Comparison of ENCODE assay signal across 13 cellular contexts in the genomic region with DNA sequence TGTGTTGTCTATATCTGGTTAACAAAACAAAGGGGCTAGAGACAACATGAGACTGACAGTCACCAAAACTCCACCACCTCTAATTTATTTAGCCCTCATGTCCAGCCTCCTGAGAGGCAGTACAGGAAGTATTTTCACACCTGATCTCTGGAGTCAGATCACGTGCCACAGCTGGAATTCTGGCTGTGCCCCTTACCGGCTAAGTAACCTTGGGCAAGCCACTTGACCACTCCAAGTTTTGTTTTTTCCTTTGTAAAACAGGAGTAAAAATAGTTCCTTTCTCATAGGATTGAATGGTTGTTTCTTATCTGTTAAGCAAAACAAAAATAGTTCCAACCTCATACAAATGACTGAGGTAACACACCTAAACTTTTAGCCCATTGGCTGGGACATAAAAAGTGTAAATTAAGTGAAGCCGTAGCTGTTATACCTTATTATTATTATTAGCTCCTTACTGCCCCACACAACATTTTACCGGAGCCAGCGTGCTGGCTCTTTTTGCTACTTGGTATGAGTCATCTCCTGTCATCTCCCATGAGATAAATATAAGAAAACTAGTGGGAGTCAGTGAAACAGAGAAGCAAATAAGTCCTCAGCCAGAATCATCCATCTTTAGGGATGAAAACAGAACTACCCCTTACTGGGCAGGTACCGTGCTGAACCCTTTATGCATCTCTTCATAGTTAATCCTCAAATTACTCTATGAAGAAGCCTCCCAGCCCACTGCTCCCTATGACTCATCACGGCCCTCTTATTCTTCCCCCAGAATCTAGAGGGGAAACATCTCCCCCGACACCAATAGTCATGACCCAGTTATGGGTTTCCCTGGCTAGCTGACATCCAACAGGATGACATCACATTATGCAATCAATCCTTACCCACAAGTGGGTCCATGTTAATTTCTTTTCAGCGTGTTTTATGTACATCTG. TPM values are rescaled to one million over a fixed set of nuclear protein-coding genes. Genes with fewer than 3 reads are reported as not detected.
DNase-seq lines count a peak whose midpoint lies in the region; ATAC-seq, FAIRE-seq and TF ChIP-seq lines count a peak whose summit lies in the region.
"Had no signal": no experiment of that assay in that cellular context is flagged by ENCODE, and none has a peak within 500 bp of the region (broad histone marks: within the 10 kb centered on the region; RNA-seq: fewer than 3 reads in every experiment).

No MANE protein-coding gene starts in this region.

- peaks cover 21% of the 10 kb centered on the region for H3K27me3 Mint-ChIP-seq in activated naive CD8-positive, alpha-beta T cell treated with anti-CD3 and anti-CD28 coated beads, Interleukin-2, amount 50 U/mL, for 24 hours

- no peak for TF ChIP-seq POLR2A in HepG2 (IDR thresholded peaks at IDR 0.05; ENCODE audit: insufficient read depth in 1 of 2, low read depth in 2 of 2, low read length in 2 of 2)
- no peak for TF ChIP-seq POLR2A in right lobe of liver (IDR thresholded peaks at IDR 0.05)

- no peak for TF ChIP-seq RAD21 in HepG2 (CRISPR knock-in tag; IDR thresholded peaks at IDR 0.05)

- no peaks in the 10 kb centered on the region for H4K20me1 ChIP-seq in HepG2 (ENCODE audit: insufficient read depth, low read length)

- ATAC-seq in HepG2 (no peak), right lobe of liver (no peak), lower lobe of right lung (no peak), HG03097 (IDR thresholded peaks at IDR 0.05; ENCODE audit: low FRiP score, unreplicated experiment) (no peak)
- no peak for ATAC-seq in activated naive CD8-positive, alpha-beta T cell treated with anti-CD3 and anti-CD28 coated beads, Interleukin-2, amount 50 U/mL, for 24 hours

- H3K27ac ChIP-seq in HepG2 (ENCODE audit: extremely low read length, insufficient read depth, low read length), result no peak overlapping the region
- H3K27ac ChIP-seq in right lobe of liver, result no peak overlapping the region
- H3K27ac ChIP-seq in lower lobe of right lung, result peak overlapping the region; percentile 21

- 40% methylated on average over 9 of the region's 9 CpGs for WGBS in HepG2 (ENCODE audit: low lambda C conversion rate)
- WGBS in right lobe of liver (ENCODE audit: insufficient coverage, low coverage, low lambda C conversion rate, missing lambda C conversion rate), result 65% methylated on average over 9 of the region's 9 CpGs

- no peak overlapping the region for H3K9ac ChIP-seq in HepG2 (ENCODE audit: insufficient read depth, low read depth, low read length)

- no peaks in the 10 kb centered on the region for H3K79me2 ChIP-seq in HepG2 (ENCODE audit: insufficient read depth, low read length)

- no peak for TF ChIP-seq EP300 in HepG2 (IDR thresholded peaks at IDR 0.05; ENCODE audit: low read depth in 2 of 2, low read length in 2 of 2)
- no peak for TF ChIP-seq EP300 in HepG2 (CRISPR knock-in tag; IDR thresholded peaks at IDR 0.05; ENCODE audit: borderline replicate concordance)

- no peaks in the 10 kb centered on the region for H3K9me3 ChIP-seq in HepG2 (ENCODE audit: low read length)
- no peaks in the 10 kb centered on the region for H3K9me3 ChIP-seq in right lobe of liver
- H3K9me3 ChIP-seq in lower lobe of right lung, result no peaks in the 10 kb centered on the region

- no peaks in the 10 kb centered on the region for H3K36me3 Mint-ChIP-seq in activated naive CD8-positive, alpha-beta T cell treated with anti-CD3 and anti-CD28 coated beads, Interleukin-2, amount 50 U/mL, for 24 hours (ENCODE audit: low read depth)
- H3K36me3 Mint-ChIP-seq: activated naive CD8-positive, alpha-beta T cell treated with anti-CD3 and anti-CD28 coated beads for 36 hours had no signal

- FAIRE-seq in HepG2 (lab: Jason Lieb, UNC), result no peak

- H3K4me1 ChIP-seq in HepG2 (ENCODE audit: insufficient read depth, low read length) (peaks cover 37% of the 10 kb centered on the region), right lobe of liver (no peaks in the 10 kb centered on the region), lower lobe of right lung (peaks cover 25% of the 10 kb centered on the region)

- in situ Hi-C loops in HepG2 (cut with HindIII; ENCODE audit: extremely low pct_ligation_motif_present, low pct_unique_long_range_greater_than_20kb), result no loop called here

- intact Hi-C loops in HepG2 (cut with micrococcal nuclease; ENCODE audit: unreplicated experiment), result no loop called here
- intact Hi-C loops in right lobe of liver (cut with DNase I), result no loop called here
- intact Hi-C loops in lower lobe of right lung (cut with DNase I), result no loop called here

- H3K9me3 Mint-ChIP-seq in activated naive CD8-positive, alpha-beta T cell treated with anti-CD3 and anti-CD28 coated beads, Interleukin-2, amount 50 U/mL, for 24 hours, result no peaks in the 10 kb centered on the region
- H3K9me3 Mint-ChIP-seq: activated naive CD8-positive, alpha-beta T cell treated with anti-CD3 and anti-CD28 coated beads for 36 hours; H9; stimulated activated naive CD8-positive, alpha-beta T cell treated with anti-CD3 and anti-CD28 coated beads, Interleukin-15, Interleukin-2, amounts not matched to agents 100 ng/mL and 50 ng/mL, for 24 hours had no signal

- no peaks in the 10 kb centered on the region for H3K4me1 Mint-ChIP-seq in activated naive CD8-positive, alpha-beta T cell treated with anti-CD3 and anti-CD28 coated beads, Interleukin-2, amount 50 U/mL, for 24 hours
- H3K4me1 Mint-ChIP-seq: activated naive CD8-positive, alpha-beta T cell treated with anti-CD3 and anti-CD28 coated beads for 36 hours; H9 had no signal

- H3K27ac Mint-ChIP-seq in activated naive CD8-positive, alpha-beta T cell treated with anti-CD3 and anti-CD28 coated beads, Interleukin-2, amount 50 U/mL, for 24 hours, result no peak overlapping the region
- H3K27ac Mint-ChIP-seq: activated naive CD8-positive, alpha-beta T cell treated with anti-CD3 and anti-CD28 coated beads for 36 hours; H9; stimulated activated naive CD8-positive, alpha-beta T cell treated with anti-CD3 and anti-CD28 coated beads, Interleukin-15, Interleukin-2, amounts not matched to agents 100 ng/mL and 50 ng/mL, for 24 hours had no signal

- no peak overlapping the region for H3K4me2 ChIP-seq in HepG2 (ENCODE audit: low read depth, low read length)

- CTCF ChIA-PET in HepG2 (lab: Yijun Ruan, JAX; ENCODE audit: low intra/inter-chr PET ratio, low total read pairs), result no interaction called here

- BruUV-seq in HepG2 (replicated peaks; lab: Mats Ljungman, UMichigan), result no TSS peak

- POLR2A ChIA-PET in HepG2 (lab: Yijun Ruan, JAX), result no interaction called here

- TF ChIP-seq CTCF in HepG2 (CRISPR knock-in tag; IDR thresholded peaks at IDR 0.05) (no peak), right lobe of liver (IDR thresholded peaks at IDR 0.05) (no peak), choroid plexus epithelial cell (conservative IDR thresholded peaks at IDR 0.05; ENCODE audit: low read depth, low read length) (no peak), lower lobe of right lung (IDR thresholded peaks at IDR 0.05) (no peak)

- no peak overlapping the region for H2AFZ ChIP-seq in HepG2 (ENCODE audit: low read length)

- DNase-seq in HepG2 (ENCODE audit: low spot score), result no peak
- DNase-seq in right lobe of liver, result no peak
- DNase-seq in choroid plexus epithelial cell (ENCODE audit: low read depth), result peak; percentile 83
- DNase-seq in lower lobe of right lung, result no peak
- DNase-seq in effector CD8-positive, alpha-beta T cell (lab: John Stamatoyannopoulos, UW), result no peak
- DNase-seq in iPS-NIHi11 (ENCODE audit: low spot score), result no peak
- no peak for DNase-seq in activated naive CD8-positive, alpha-beta T cell treated with anti-CD3 and anti-CD28 coated beads, Interleukin-2, amount 50 U/mL, for 24 hours
- DNase-seq: activated CD4-positive, CD25-positive, alpha-beta regulatory T cell treated with anti-CD3 and anti-CD28 coated beads, Interleukin-2, amount 50 U/mL, for 72 hours; activated naive CD8-positive, alpha-beta T cell treated with anti-CD3 and anti-CD28 coated beads for 36 hours; H9; retina had no signal

- no peaks in the 10 kb centered on the region for H3K36me3 ChIP-seq in HepG2 (replicated peaks in 1 of 2; ENCODE audit: control insufficient read depth in 1 of 2, insufficient read depth in 2 of 2, low read length in 2 of 2)
- H3K36me3 ChIP-seq in right lobe of liver, result no peaks in the 10 kb centered on the region
- H3K36me3 ChIP-seq in lower lobe of right lung, result no peaks in the 10 kb centered on the region

- H3K27me3 ChIP-seq in HepG2 (ENCODE audit: control insufficient read depth in 1 of 2, insufficient read depth in 2 of 2, low read length in 2 of 2) (peaks cover 0 to 10% of the 10 kb centered on the region in 2 experiments; a peak in 2 of 5 replicates), right lobe of liver (no peaks in the 10 kb centered on the region), lower lobe of right lung (ENCODE audit: low read depth) (no peaks in the 10 kb centered on the region)

- H3K4me3 Mint-ChIP-seq in activated naive CD8-positive, alpha-beta T cell treated with anti-CD3 and anti-CD28 coated beads, Interleukin-2, amount 50 U/mL, for 24 hours, result no peak overlapping the region
- H3K4me3 Mint-ChIP-seq: activated naive CD8-positive, alpha-beta T cell treated with anti-CD3 and anti-CD28 coated beads for 36 hours; H9; stimulated activated naive CD8-positive, alpha-beta T cell treated with anti-CD3 and anti-CD28 coated beads, Interleukin-15, Interleukin-2, amounts not matched to agents 100 ng/mL and 50 ng/mL, for 24 hours had no signal

- no peak overlapping the region for H3K4me3 ChIP-seq in HepG2 (replicated peaks in 1 of 3; ENCODE audit: insufficient read depth in 1 of 3, low read depth in 2 of 3, low read length in 3 of 3)
- H3K4me3 ChIP-seq in right lobe of liver, result no peak overlapping the region
- H3K4me3 ChIP-seq in choroid plexus epithelial cell (ENCODE audit: low read depth, low read length), result no peak overlapping the region
- no peak overlapping the region for H3K4me3 ChIP-seq in lower lobe of right lung

RNA-seq across cellular contexts. Expression of a gene that starts 44.9 kb away (rescaled TPM):
- 14.8 and 18.7 TPM in 2 replicates for total RNA-seq in HepG2 (2016; rRNA removed; fragmentation: Illumina TruSeq; extraction: Trizol)
- total RNA-seq in HepG2 (2016; cell fraction: cytosol; rRNA removed; fragmentation: Illumina TruSeq; extraction: Trizol; ENCODE audit: low read depth), result 2.8 and 3.5 TPM in 2 replicates
- total RNA-seq in HepG2 (2016; cell fraction: insoluble cytoplasmic fraction; rRNA removed; fragmentation: Illumina TruSeq; extraction: Trizol), result 13.6 and 18.6 TPM in 2 replicates
- 8.0 and 9.5 TPM in 2 replicates for total RNA-seq in HepG2 (2016; cell fraction: membrane; rRNA removed; fragmentation: Illumina TruSeq; extraction: Trizol)
- total RNA-seq in HepG2 (2016; cell fraction: nucleus; rRNA removed; fragmentation: Illumina TruSeq; extraction: Trizol), result 7.0 and 7.1 TPM in 2 replicates
- polyA plus RNA-seq in HepG2 (2011; rRNA removed), result 11.4 and 13.3 TPM in 2 replicates
- 6.3 and 10.7 TPM in 2 replicates for polyA plus RNA-seq in HepG2 (2011; cell fraction: cytosol; rRNA removed)
- 5.5 and 7.0 TPM in 2 replicates for polyA plus RNA-seq in HepG2 (2011; cell fraction: nucleus; rRNA removed)
- polyA plus RNA-seq in HepG2 (2012), result 13.0 and 17.4 TPM in 2 replicates
- polyA plus RNA-seq in HepG2 (2016; cell fraction: cytosol; fragmentation: Illumina TruSeq; extraction: Trizol; ENCODE audit: low read depth), result 0.78 and 0.98 TPM in 2 replicates
- 13.2 and 13.9 TPM in 2 replicates for polyA plus RNA-seq in HepG2 (2016; cell fraction: insoluble cytoplasmic fraction; fragmentation: Illumina TruSeq; extraction: Trizol; ENCODE audit: low read depth)
- 2.4 and 2.7 TPM in 2 replicates for polyA plus RNA-seq in HepG2 (2016; cell fraction: membrane; fragmentation: Illumina TruSeq; extraction: Trizol; ENCODE audit: low read depth)
- 6.2 and 6.4 TPM in 2 replicates for polyA plus RNA-seq in HepG2 (2016; cell fraction: nucleus; fragmentation: Illumina TruSeq; extraction: Trizol; ENCODE audit: insufficient read depth, low read depth)
- polyA minus RNA-seq in HepG2 (2011; rRNA and poly(A)+ RNA removed; ENCODE audit: low replicate concordance), result 13.9 and 20.0 TPM in 2 replicates
- 16.0 and 20.2 TPM in 2 replicates for polyA minus RNA-seq in HepG2 (2011; cell fraction: cytosol; rRNA and poly(A)+ RNA removed)
- 21.6 and 26.9 TPM in 2 replicates for polyA minus RNA-seq in HepG2 (2011; cell fraction: nucleus; rRNA and poly(A)+ RNA removed)
- total RNA-seq in right lobe of liver, result 100 to 1,000 TPM in 2 of 6 experiments, 10 to 100 TPM in 4; 24.7 to 158 (median 51.3) TPM
- 10.8 TPM for total RNA-seq in lower lobe of right lung
